In the genomic region with DNA sequence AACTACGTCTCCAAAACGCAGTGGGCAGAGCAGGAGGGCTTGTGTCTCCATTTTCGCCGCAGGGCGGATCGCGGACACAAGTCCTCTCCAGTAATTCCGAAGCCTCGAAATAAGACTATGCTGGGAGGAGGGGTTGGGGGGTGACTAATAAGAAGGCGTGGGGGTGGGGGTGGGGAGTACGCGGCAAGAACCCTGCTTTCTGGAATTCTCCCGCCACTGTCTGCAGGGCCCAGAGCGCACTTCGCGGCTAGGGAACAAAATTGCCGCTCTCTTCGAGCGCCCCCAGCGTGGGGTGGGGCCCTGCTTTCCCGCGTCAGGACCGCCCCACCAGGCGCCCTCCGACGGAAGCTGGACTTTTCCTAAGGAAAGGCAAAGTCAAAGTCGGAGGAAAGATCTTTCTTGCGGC, we compare ENCODE assay signal across 8 cellular contexts. TPM values are rescaled to one million over a fixed set of nuclear protein-coding genes. Genes with fewer than 3 reads are reported as not detected.
A peak's percentile ranks its signal among the peaks of the same experiment; 100 is the strongest.
DNase-seq lines count a peak whose midpoint lies in the region; ATAC-seq and TF ChIP-seq lines count a peak whose summit lies in the region.

No MANE protein-coding gene starts in this region.

- H3K9me3 Mint-ChIP-seq in Calu3 (ENCODE audit: low read depth, unreplicated experiment): peaks cover 3% of the 10 kb centered on the region
- no peaks in the 10 kb centered on the region for H3K9me3 Mint-ChIP-seq in activated T-cell treated with anti-CD3 and anti-CD28 coated beads, Interleukin-2, amount 50 U/mL, for 72 hours

- peak; percentile 21 to 23 for ATAC-seq in activated T-cell treated with anti-CD3 and anti-CD28 coated beads, Interleukin-2, amount 50 U/mL, for 72 hours (replicated peaks in 1 of 2)
- ATAC-seq in left cardiac atrium (peak; percentile 49 to 59), HG02852 (IDR thresholded peaks at IDR 0.05; ENCODE audit: unreplicated experiment) (no peak), GM19328 (IDR thresholded peaks at IDR 0.05; ENCODE audit: unreplicated experiment) (no peak), HG02970 (IDR thresholded peaks at IDR 0.05; ENCODE audit: low FRiP score, unreplicated experiment) (no peak)

- peak overlapping the region; percentile 75 for H3K4me3 Mint-ChIP-seq in Calu3 (ENCODE audit: low read depth, unreplicated experiment)
- peak overlapping the region; percentile 80 to 87 for H3K4me3 Mint-ChIP-seq in activated T-cell treated with anti-CD3 and anti-CD28 coated beads, Interleukin-2, amount 50 U/mL, for 72 hours

- intact Hi-C loops in Calu3 (cut with micrococcal nuclease; ENCODE audit: unreplicated experiment) (no loop called here), left cardiac atrium (cut with DNase I) (no loop called here)

- no TSS peak for BruUV-seq in Calu3 (replicated peaks; lab: Mats Ljungman, UMichigan)

- no peak for TF ChIP-seq CTCF in Calu3 (IDR thresholded peaks at IDR 0.05; ENCODE audit: unreplicated experiment)

- CTCF ChIA-PET in Calu3 (lab: Charles Lee): no interaction called here

- H3K27me3 Mint-ChIP-seq in Calu3 (ENCODE audit: unreplicated experiment): no peaks in the 10 kb centered on the region
- peaks cover 74% of the 10 kb centered on the region for H3K27me3 Mint-ChIP-seq in activated T-cell treated with anti-CD3 and anti-CD28 coated beads, Interleukin-2, amount 50 U/mL, for 72 hours (ENCODE audit: low read depth)

- H3K36me3 Mint-ChIP-seq in Calu3 (ENCODE audit: insufficient read depth, unreplicated experiment): peaks cover 6% of the 10 kb centered on the region
- peaks cover 3 to 5% of the 10 kb centered on the region in 2 donors for H3K36me3 Mint-ChIP-seq in activated T-cell treated with anti-CD3 and anti-CD28 coated beads, Interleukin-2, amount 50 U/mL, for 72 hours (ENCODE audit: insufficient read depth in 2 of 2)

- H3K27ac Mint-ChIP-seq in Calu3 (ENCODE audit: unreplicated experiment): no peak overlapping the region
- no peak overlapping the region for H3K27ac Mint-ChIP-seq in activated T-cell treated with anti-CD3 and anti-CD28 coated beads, Interleukin-2, amount 50 U/mL, for 72 hours

- DNase-seq in Calu3 (no peak), left cardiac atrium (peak; percentile 45), retina (peak; percentile 59), dedifferentiated amniotic fluid mesenchymal stem cell (ENCODE audit: extremely low spot score) (no peak)
- DNase-seq in activated T-cell treated with anti-CD3 and anti-CD28 coated beads, Interleukin-2, amount 50 U/mL, for 72 hours: peak in 1 of 2 donors; percentile 23

- H3K4me1 Mint-ChIP-seq in Calu3 (ENCODE audit: low read depth, unreplicated experiment): no peaks in the 10 kb centered on the region
- H3K4me1 Mint-ChIP-seq in activated T-cell treated with anti-CD3 and anti-CD28 coated beads, Interleukin-2, amount 50 U/mL, for 72 hours (ENCODE audit: low read depth): peaks cover 35% of the 10 kb centered on the region

RNA-seq across cellular contexts. Expression of gene NR4A2, which starts 12.0 kb away (rescaled TPM):
- total RNA-seq in Calu3 (2022) (4.9 and 6.2 TPM in 2 replicates), left cardiac atrium (1 to 10 TPM; 2.4 to 9.2 TPM)
- total RNA-seq in activated T-cell treated with anti-CD3 and anti-CD28 coated beads, Interleukin-2, amount 50 U/mL, for 72 hours: 10 to 100 TPM; 27.5 to 36.1 TPM

Comparison
In these comparisons a context has a peak if more than half of its experiments do, and no peak if none do; other contexts are left out.
1. DNase-seq: peak in left cardiac atrium (single experiment) and retina (single experiment); none in Calu3 (single experiment) and dedifferentiated amniotic fluid mesenchymal stem cell (single experiment).
2. ATAC-seq: peak in activated T-cell treated with anti-CD3 and anti-CD28 coated beads, Interleukin-2, amount 50 U/mL, for 72 hours (2 of 2) and left cardiac atrium (2 of 2); none in HG02852 (single experiment), GM19328 (single experiment) and HG02970 (single experiment).